Comparison of ENCODE assay signal across 1 cellular context in genomic region chr13:30332516-30333165, GRCh38.
TF ChIP-seq lines count a peak whose summit lies in the region.

No MANE protein-coding gene starts in this region.

TF ChIP-seq in GM12878, 131 proteins besides CTCF, POLR2A, EP300 and RAD21:
- no peak for TF ChIP-seq ZNF687 (IDR thresholded peaks at IDR 0.05)
- no peak for TF ChIP-seq YY1 (IDR thresholded peaks at IDR 0.05; ENCODE audit: low read depth, low read length)
- no peak for TF ChIP-seq SP1 (IDR thresholded peaks at IDR 0.05; ENCODE audit: low read depth, low read length)
- no peak for TF ChIP-seq ATF7 (IDR thresholded peaks at IDR 0.05; ENCODE audit: low read depth)
- 0 out of 4 replicates have a peak, but pooled peaks of 1 of the 2 experiments have one; percentile 15 for TF ChIP-seq BHLHE40 (IDR thresholded peaks at IDR 0.05; ENCODE audit: borderline replicate concordance in 1 of 2, low read depth in 2 of 2, low read length in 1 of 2)
- TF ChIP-seq RUNX3 (IDR thresholded peaks at IDR 0.05; ENCODE audit: low read length): no peak
- peak; percentile 21 for TF ChIP-seq MEF2B (IDR thresholded peaks at IDR 0.05; ENCODE audit: partially characterized antibody, poor library complexity, severe bottlenecking)
- 0 out of 2 replicates have a peak, but pooled peaks have one; percentile 31 for TF ChIP-seq ATF2 (IDR thresholded peaks at IDR 0.05; ENCODE audit: low read length)
- no peak for TF ChIP-seq IRF5 (IDR thresholded peaks at IDR 0.05; ENCODE audit: borderline replicate concordance)
- no peak for TF ChIP-seq BACH1 (IDR thresholded peaks at IDR 0.05; ENCODE audit: borderline replicate concordance)
- TF ChIP-seq NR2F1 (conservative IDR thresholded peaks at IDR 0.05): peak; percentile 26; the same call in 1 of the 2 replicates
- peak; percentile 66 for TF ChIP-seq SPI1 (IDR thresholded peaks at IDR 0.05; ENCODE audit: borderline replicate concordance, insufficient read depth, low read depth, low read length)
- 0 out of 2 replicates have a peak, but pooled peaks have one; percentile 44 for TF ChIP-seq MEF2A (IDR thresholded peaks at IDR 0.05; ENCODE audit: insufficient read depth, low read depth, low read length)
- 0 out of 2 replicates have a peak, but pooled peaks have one; percentile 13 for TF ChIP-seq GABPA (IDR thresholded peaks at IDR 0.05; ENCODE audit: low read depth)
